In genomic region chr19:36060430-36060829, GRCh38 we compare ENCODE assay signal across 8 cellular contexts. TPM values are rescaled to one million over a fixed set of nuclear protein-coding genes. Genes with fewer than 3 reads are reported as not detected.
DNase-seq lines count a peak whose midpoint lies in the region; ATAC-seq, FAIRE-seq and TF ChIP-seq lines count a peak whose summit lies in the region.

No MANE protein-coding gene starts in this region.

- FAIRE-seq in small intestine (lab: Jason Lieb, UNC): no peak

- no peaks in the 10 kb centered on the region for H3K36me3 ChIP-seq in adrenal gland (replicated peaks in 1 of 2)
- no peaks in the 10 kb centered on the region for H3K36me3 ChIP-seq in small intestine (ENCODE audit: control insufficient read depth in 2 of 2, insufficient read depth in 2 of 2, low read length in 2 of 2)

- H3K9me3 ChIP-seq in adrenal gland (replicated peaks in 1 of 3) (no peaks in the 10 kb centered on the region), small intestine (ENCODE audit: control insufficient read depth, low read depth) (no peaks in the 10 kb centered on the region)

- TF ChIP-seq POLR2A in adrenal gland (IDR thresholded peaks at IDR 0.05) (no peak), GM18505 (IDR thresholded peaks at IDR 0.05; ENCODE audit: borderline replicate concordance, extremely low read depth, insufficient read depth, insufficient read length) (no peak)

- peaks cover 0 to 2% of the 10 kb centered on the region in 2 donors for H3K4me1 ChIP-seq in adrenal gland (replicated peaks in 1 of 2)
- H3K4me1 ChIP-seq in small intestine (ENCODE audit: control insufficient read depth in 2 of 2, insufficient read depth in 1 of 2, low read depth in 1 of 2, low read length in 1 of 2): no peaks in the 10 kb centered on the region

- DNase-seq in ELF-1 (ENCODE audit: low read depth, low spot score) (peak; percentile 60), M059J (ENCODE audit: low read depth) (peak; percentile 34), adrenal gland (peak; percentile 40 to 76 (median 70)), left cardiac atrium (peak; percentile 35), small intestine (peak; percentile 41), coronary artery (ENCODE audit: low spot score) (no peak)
- no peak for DNase-seq in activated CD8-positive, alpha-beta memory T cell treated with anti-CD3 and anti-CD28 coated beads for 24 hours

- 63 to 80% (median 75%) methylated on average over 4 of the region's 4 CpGs for WGBS in adrenal gland, 4 donors
- WGBS in small intestine, 3 donors: 82 to 88% (median 83%) methylated on average over 4 of the region's 4 CpGs

- H3K4me3 ChIP-seq in adrenal gland (no peak overlapping the region), small intestine (ENCODE audit: low read depth in 1 of 2, low read length in 2 of 2) (no peak overlapping the region), coronary artery (no peak overlapping the region)

- H3K27ac ChIP-seq in adrenal gland: no peak overlapping the region
- no peak overlapping the region for H3K27ac ChIP-seq in small intestine (ENCODE audit: low read depth in 1 of 2, low read length in 1 of 2)
- no peak overlapping the region for H3K27ac ChIP-seq in coronary artery

- intact Hi-C loops in adrenal gland (cut with DNase I): loop anchor here in 1 of 2 donors (10.0 kb wide), 1 partner anchor 54 kb away; the partner anchor contains the start of genes OVOL3, POLR2I and TBCB
- intact Hi-C loops in left cardiac atrium (cut with DNase I): loop anchor here (2.0 to 10.0 kb wide), 3 partner anchors 54 to 114 kb away; partner anchors contain the start of genes OVOL3 (in 1 of the 2), POLR2I (in 1 of the 2) and TBCB (in 1 of the 2)

- H3K27me3 ChIP-seq in adrenal gland (no peaks in the 10 kb centered on the region), small intestine (ENCODE audit: control insufficient read depth in 2 of 2, insufficient read depth in 2 of 2, low read length in 2 of 2) (no peaks in the 10 kb centered on the region)

- TF ChIP-seq CTCF in adrenal gland (IDR thresholded peaks at IDR 0.05) (peak; percentile 19 to 72 (median 58)), coronary artery (IDR thresholded peaks at IDR 0.05) (no peak)

- ATAC-seq in left cardiac atrium (peak; percentile 84 to 86), GM18505 (IDR thresholded peaks at IDR 0.05; ENCODE audit: unreplicated experiment) (no peak)

RNA-seq across cellular contexts. Expression of gene WDR62, which starts 5.7 kb away (rescaled TPM):
- total RNA-seq in M059J (2014; rRNA removed; shearing (Covaris generic)): 10.8 and 19.4 TPM in 2 replicates
- total RNA-seq in adrenal gland: 1 to 10 TPM in 1 of 8 donors, under 1 TPM in 6, not detected in 1; 0.12 to 1.1 (median 0.69) TPM
- polyA plus RNA-seq in adrenal gland: 1 to 10 TPM in 1 of 3 donors, under 1 TPM in 2; 0.33 to 1.0 (median 0.77) TPM
- 10 to 100 TPM in 1 of 2 donors, 1 to 10 TPM in 1; 4.4 to 18.1 TPM for total RNA-seq in left cardiac atrium
- polyA plus RNA-seq in small intestine: 1 to 10 TPM in 1 of 3 donors, under 1 TPM in 2; 0.22 to 5.0 (median 0.54) TPM

RNA-seq across cellular contexts. Expression of gene THAP8, which starts 6.3 kb away (rescaled TPM):
- 4.3 and 6.8 TPM in 2 replicates for total RNA-seq in M059J (2014; rRNA removed; shearing (Covaris generic))
- total RNA-seq in adrenal gland: 10 to 100 TPM in 3 of 8 donors, 1 to 10 TPM in 5; 3.2 to 15.9 (median 7.9) TPM
- polyA plus RNA-seq in adrenal gland: 1 to 10 TPM; 3.2 to 6.0 (median 3.4) TPM
- 1 to 10 TPM; 2.3 to 4.4 TPM for total RNA-seq in left cardiac atrium
- polyA plus RNA-seq in small intestine: 1 to 10 TPM; 5.3 to 6.9 (median 6.2) TPM

RNA-seq across cellular contexts. Expression of gene CLIP3, which starts 27.8 kb away (rescaled TPM):
- 1.3 and 6.7 TPM in 2 replicates for total RNA-seq in M059J (2014; rRNA removed; shearing (Covaris generic))
- total RNA-seq in adrenal gland: 10 to 100 TPM in 2 of 8 donors, 1 to 10 TPM in 6; 1.3 to 12.5 (median 6.9) TPM
- 10 to 100 TPM in 2 of 3 donors, 1 to 10 TPM in 1; 8.3 to 20.1 (median 12.6) TPM for polyA plus RNA-seq in adrenal gland
- total RNA-seq in left cardiac atrium: 1 to 10 TPM; 7.2 to 7.9 TPM
- polyA plus RNA-seq in small intestine: 1 to 10 TPM in 2 of 3 donors, under 1 TPM in 1; 0.45 to 7.5 (median 1.9) TPM

RNA-seq across cellular contexts. Expression of gene ALKBH6, which starts 46.4 kb away (rescaled TPM):
- total RNA-seq in M059J (2014; rRNA removed; shearing (Covaris generic)): 54.6 and 64.6 TPM in 2 replicates
- total RNA-seq in adrenal gland (10 to 100 TPM; 16.8 to 30.6 (median 23.8) TPM), left cardiac atrium (10 to 100 TPM; 11.6 to 13.2 TPM)
- polyA plus RNA-seq in adrenal gland (10 to 100 TPM; 18.5 to 39.8 (median 39.2) TPM), small intestine (10 to 100 TPM; 14.3 to 19.7 (median 15.1) TPM)

RNA-seq across cellular contexts. Expression of gene OVOL3, which starts 50.5 kb away (rescaled TPM):
- total RNA-seq in M059J (2014; rRNA removed; shearing (Covaris generic)): 0.39 TPM in 1 of 2 replicates, not detected in the other
- total RNA-seq in adrenal gland (not detected), left cardiac atrium (not detected)
- polyA plus RNA-seq in adrenal gland (not detected), small intestine (not detected)

Comparison
In these comparisons a context has a peak if more than half of its experiments do, and no peak if none do; other contexts are left out.
1. DNase-seq: peak in ELF-1 (single experiment), M059J (single experiment), adrenal gland (7 of 7), left cardiac atrium (single experiment) and small intestine (single experiment); none in activated CD8-positive, alpha-beta memory T cell treated with anti-CD3 and anti-CD28 coated beads for 24 hours (single experiment) and coronary artery (single experiment).